In genomic region chr17:7183433-7184090, GRCh38 we compare ENCODE assay signal across 13 cellular contexts. TPM values are rescaled to one million over a fixed set of nuclear protein-coding genes. Genes with fewer than 3 reads are reported as not detected.
DNase-seq lines count a peak whose midpoint lies in the region; ATAC-seq and TF ChIP-seq lines count a peak whose summit lies in the region.
"Had no signal": no experiment of that assay in that cellular context is flagged by ENCODE, and none has a peak within 500 bp of the region (broad histone marks: within the 10 kb centered on the region; RNA-seq: fewer than 3 reads in every experiment).

No MANE protein-coding gene starts in this region.

- H3K9me3 ChIP-seq in GM23248 (ENCODE audit: low read depth) (no peaks in the 10 kb centered on the region), liver (ENCODE audit: control insufficient read depth in 4 of 4, low read length in 3 of 4) (no peaks in the 10 kb centered on the region)
- no peaks in the 10 kb centered on the region for H3K9me3 ChIP-seq in CD4-positive, alpha-beta memory T cell (ENCODE audit: control insufficient read depth in 1 of 2, low read length in 2 of 2)
- H3K9me3 ChIP-seq: thyroid gland had no signal

- H3K27me3 ChIP-seq in GM23248 (replicated peaks; ENCODE audit: insufficient read depth), result no peaks in the 10 kb centered on the region
- no peaks in the 10 kb centered on the region for H3K27me3 ChIP-seq in liver (ENCODE audit: control insufficient read depth in 4 of 4, insufficient read depth in 4 of 4, low read length in 3 of 4)
- H3K27me3 ChIP-seq in CD4-positive, alpha-beta memory T cell (ENCODE audit: insufficient read depth, low read length), result no peaks in the 10 kb centered on the region
- H3K27me3 ChIP-seq: thyroid gland had no signal

- no peak overlapping the region for H2AFZ ChIP-seq in GM23248

- no peaks in the 10 kb centered on the region for H3K9me3 Mint-ChIP-seq in WTC11
- no peaks in the 10 kb centered on the region for H3K9me3 Mint-ChIP-seq in CD4-positive, alpha-beta memory T cell
- H3K9me3 Mint-ChIP-seq: activated CD4-positive, alpha-beta memory T cell treated with anti-CD3 and anti-CD28 coated beads for 36 hours had no signal

- H4K20me1 ChIP-seq in GM23248 (ENCODE audit: insufficient read depth), result no peaks in the 10 kb centered on the region

- H3K4me1 ChIP-seq in GM23248 (ENCODE audit: insufficient read depth) (no peaks in the 10 kb centered on the region), liver (ENCODE audit: control insufficient read depth in 4 of 4, insufficient read depth in 4 of 4, low read length in 3 of 4) (peaks cover 5 to 24% (median 14%) of the 10 kb centered on the region in 4 donors)
- H3K4me1 ChIP-seq in CD4-positive, alpha-beta memory T cell (ENCODE audit: insufficient read depth, low read length), result no peaks in the 10 kb centered on the region
- H3K4me1 ChIP-seq: thyroid gland had no signal

- no peaks in the 10 kb centered on the region for H3K9me2 ChIP-seq in GM23248 (ENCODE audit: insufficient read depth)

- intact Hi-C loops in CD4-positive, alpha-beta memory T cell (cut with micrococcal nuclease), result no loop called here

- DNase-seq in GM23248, result peak; percentile 32
- no peak for DNase-seq in WTC11 (ENCODE audit: low spot score)
- no peak for DNase-seq in activated CD8-positive, alpha-beta memory T cell treated with anti-CD3 and anti-CD28 coated beads, Interleukin-2, amount 50 U/mL, for 48 hours
- DNase-seq in CD4-positive, alpha-beta memory T cell, result no peak
- no peak for DNase-seq in activated CD4-positive, alpha-beta T cell treated with anti-CD3 and anti-CD28 coated beads, Interleukin-2, amount 50 U/mL, for 48 hours
- DNase-seq: activated CD4-positive, alpha-beta memory T cell treated with anti-CD3 and anti-CD28 coated beads for 36 hours; KG1; left cardiac atrium; NCI-H1105; stimulated activated CD4-positive, alpha-beta T cell treated with anti-CD3 and anti-CD28 coated beads, Interleukin-4, amount 100 ng/mL, for 24 hours had no signal

- WGBS in GM23248 (ENCODE audit: low coverage in 1 of 2, low lambda C conversion rate in 2 of 2, missing lambda C conversion rate in 2 of 2), 2 experiments, result 84 to 85% methylated on average over 7 of the region's 7 CpGs
- 74% methylated on average over 7 of the region's 7 CpGs for WGBS in liver

- no peak overlapping the region for H3K4me3 Mint-ChIP-seq in WTC11
- H3K4me3 Mint-ChIP-seq in CD4-positive, alpha-beta memory T cell, result no peak overlapping the region
- H3K4me3 Mint-ChIP-seq: activated CD4-positive, alpha-beta memory T cell treated with anti-CD3 and anti-CD28 coated beads for 36 hours had no signal

- POLR2A ChIA-PET in WTC11 (lab: Charles Lee), result interaction anchor here (0.7 kb wide), 1 partner anchor 19 kb away, joined by 3 read pairs; no protein-coding TSS in a partner anchor
- POLR2A ChIA-PET in CD4-positive, alpha-beta memory T cell (lab: Charles Lee; ENCODE audit: partially characterized antibody), result no interaction called here

- no peaks in the 10 kb centered on the region for H3F3A ChIP-seq in GM23248 (ENCODE audit: insufficient read depth)

- H3K79me2 ChIP-seq in GM23248 (ENCODE audit: insufficient read depth), result no peaks in the 10 kb centered on the region

- no peak for ATAC-seq in WTC11

- TF ChIP-seq RAD21 in liver (IDR thresholded peaks at IDR 0.05), result no peak

- no peaks in the 10 kb centered on the region; the same call in 1 of the 2 replicates for H3K27me3 Mint-ChIP-seq in WTC11 (ENCODE audit: low read depth)
- H3K27me3 Mint-ChIP-seq in CD4-positive, alpha-beta memory T cell, result peaks cover 0 to 2% of the 10 kb centered on the region in 2 donors
- H3K27me3 Mint-ChIP-seq: activated CD4-positive, alpha-beta memory T cell treated with anti-CD3 and anti-CD28 coated beads for 36 hours had no signal

- H3K4me3 ChIP-seq in GM23248 (no peak overlapping the region), liver (ENCODE audit: low read depth in 1 of 3, low read length in 3 of 3) (no peak overlapping the region)
- H3K4me3 ChIP-seq in CD4-positive, alpha-beta memory T cell (ENCODE audit: low read length in 2 of 2), result no peak overlapping the region
- H3K4me3 ChIP-seq: skin epidermis, thyroid gland had no signal

- TF ChIP-seq CTCF in WTC11 (IDR thresholded peaks at IDR 0.05), result no peak
- TF ChIP-seq CTCF in liver (IDR thresholded peaks at IDR 0.05; ENCODE audit: low read depth, low read length, missing input control), result no peak

- CTCF ChIA-PET in WTC11 (lab: Charles Lee), result interaction anchor here (0.7 to 2.1 kb wide), 5 partner anchors 10 to 273 kb away, joined by 3 to 7 read pairs (median 5); no protein-coding TSS in a partner anchor
- CTCF ChIA-PET in CD4-positive, alpha-beta memory T cell (lab: Charles Lee; ENCODE audit: partially characterized antibody), result interaction anchor here (0.6 kb wide), 1 partner anchor 15 kb away, joined by 3 read pairs; no protein-coding TSS in a partner anchor

- in situ Hi-C loops in GM23248 (cut with MboI), result no loop called here

- H3K36me3 ChIP-seq in GM23248 (ENCODE audit: low read depth) (no peaks in the 10 kb centered on the region), liver (ENCODE audit: control insufficient read depth in 4 of 4, insufficient read depth in 3 of 4, low read depth in 1 of 4, low read length in 3 of 4) (no peaks in the 10 kb centered on the region)
- no peaks in the 10 kb centered on the region for H3K36me3 ChIP-seq in CD4-positive, alpha-beta memory T cell (ENCODE audit: insufficient read depth, low read length)
- H3K36me3 ChIP-seq: thyroid gland had no signal

- H3K4me1 Mint-ChIP-seq in WTC11, result peaks cover 6% of the 10 kb centered on the region
- peaks cover 1 to 5% (median 4%) of the 10 kb centered on the region in 4 donors for H3K4me1 Mint-ChIP-seq in CD4-positive, alpha-beta memory T cell

- no peaks in the 10 kb centered on the region for H3K36me3 Mint-ChIP-seq in WTC11
- H3K36me3 Mint-ChIP-seq in CD4-positive, alpha-beta memory T cell, result no peaks in the 10 kb centered on the region
- H3K36me3 Mint-ChIP-seq: activated CD4-positive, alpha-beta memory T cell treated with anti-CD3 and anti-CD28 coated beads for 36 hours had no signal

- no peak overlapping the region for H3K27ac ChIP-seq in GM23248
- H3K27ac ChIP-seq in liver (ENCODE audit: low read depth in 1 of 2, low read length in 2 of 2), result peak overlapping the region; percentile 4 to 61
- no peak overlapping the region for H3K27ac ChIP-seq in CD4-positive, alpha-beta memory T cell (ENCODE audit: low read depth, low read length)
- H3K27ac ChIP-seq: skin epidermis, thyroid gland had no signal

- no peak overlapping the region for H3K4me2 ChIP-seq in GM23248 (ENCODE audit: unreplicated experiment)

- H3K27ac Mint-ChIP-seq in WTC11, result no peak overlapping the region; the same call in 1 of the 2 replicates
- H3K27ac Mint-ChIP-seq in CD4-positive, alpha-beta memory T cell, result peak overlapping the region in 1 of 7 donors; percentile 83
- H3K27ac Mint-ChIP-seq: activated CD4-positive, alpha-beta memory T cell treated with anti-CD3 and anti-CD28 coated beads for 36 hours had no signal

- H3K9ac ChIP-seq in GM23248 (no peak overlapping the region), liver (ENCODE audit: low read depth in 1 of 2, low read length in 2 of 2) (no peak overlapping the region)

TF ChIP-seq in WTC11, 78 proteins besides CTCF, POLR2A, EP300 and RAD21 (continues in another document):
- TF ChIP-seq HMGA2 (CRISPR knock-in tag; IDR thresholded peaks at IDR 0.05) (peak; percentile 70; the same call in 1 of the 2 replicates), ZNF317 (CRISPR knock-in tag; IDR thresholded peaks at IDR 0.05; ENCODE audit: borderline replicate concordance, low read depth) (no peak), MYBL2 (CRISPR knock-in tag; IDR thresholded peaks at IDR 0.05) (no peak), ESRRA (CRISPR knock-in tag; IDR thresholded peaks at IDR 0.05; ENCODE audit: borderline replicate concordance) (no peak)

RNA-seq across cellular contexts. Expression of gene ASGR1, which starts 4.4 kb away (rescaled TPM):
- total RNA-seq in GM23248 (2014; rRNA removed; shearing (Covaris generic)), result 0.97 TPM in 1 of 2 replicates, not detected in the other
- polyA plus RNA-seq in GM23248 (2016; fragmentation: Nextera tagmentation; extraction: Ambion mirVana) (0.63 and 0.75 TPM in 2 replicates), liver (100 to 1,000 TPM; 541 to 728 TPM)
- total RNA-seq in WTC11 (2021) (13.3 to 17.7 TPM (median 15.8 TPM) in 3 replicates), liver (100 to 1,000 TPM; 127 to 401 TPM)
- not detected for total RNA-seq in CD4-positive, alpha-beta memory T cell
- polyA plus RNA-seq in CD4-positive, alpha-beta memory T cell, result not detected

RNA-seq across cellular contexts. Expression of gene DLG4, which starts 36.1 kb away (rescaled TPM):
- total RNA-seq in GM23248 (2014; rRNA removed; shearing (Covaris generic)), result 13.1 and 23.8 TPM in 2 replicates
- polyA plus RNA-seq in GM23248 (2016; fragmentation: Nextera tagmentation; extraction: Ambion mirVana), result 1.3 and 1.9 TPM in 2 replicates
- 47.1 to 59.7 TPM (median 48.0 TPM) in 3 replicates for total RNA-seq in WTC11 (2021)
- 1 to 10 TPM; 2.1 to 5.7 TPM for total RNA-seq in liver
- 1 to 10 TPM in 1 of 2 donors, under 1 TPM in 1; 0.40 to 1.6 TPM for polyA plus RNA-seq in liver
- total RNA-seq in CD4-positive, alpha-beta memory T cell, result 1 to 10 TPM; 7.2 to 7.6 TPM
- polyA plus RNA-seq in CD4-positive, alpha-beta memory T cell, result under 1 TPM; 0.44 to 0.50 TPM

RNA-seq across cellular contexts. Expression of gene ACADVL, which starts 36.2 kb away (rescaled TPM):
- total RNA-seq in GM23248 (2014; rRNA removed; shearing (Covaris generic)), result 453 and 600 TPM in 2 replicates
- 386 and 441 TPM in 2 replicates for polyA plus RNA-seq in GM23248 (2016; fragmentation: Nextera tagmentation; extraction: Ambion mirVana)
- total RNA-seq in WTC11 (2021), result 213 to 236 TPM (median 221 TPM) in 3 replicates
- 1,000 to 10,000 TPM in 1 of 2 donors, 100 to 1,000 TPM in 1; 185 to 1,110 TPM for total RNA-seq in liver
- 1,000 to 10,000 TPM; 1,107 to 1,301 TPM for polyA plus RNA-seq in liver
- total RNA-seq in CD4-positive, alpha-beta memory T cell, result 100 to 1,000 TPM; 340 to 342 TPM
- polyA plus RNA-seq in CD4-positive, alpha-beta memory T cell, result 100 to 1,000 TPM; 110 to 118 TPM

RNA-seq across cellular contexts. Expression of gene DVL2, which starts 50.8 kb away (rescaled TPM):
- 41.2 and 45.8 TPM in 2 replicates for total RNA-seq in GM23248 (2014; rRNA removed; shearing (Covaris generic))
- polyA plus RNA-seq in GM23248 (2016; fragmentation: Nextera tagmentation; extraction: Ambion mirVana), result 18.9 and 19.5 TPM in 2 replicates
- total RNA-seq in WTC11 (2021), result 57.6 to 67.3 TPM (median 59.8 TPM) in 3 replicates
- total RNA-seq in liver, result 10 to 100 TPM; 16.7 to 24.5 TPM
- 1 to 10 TPM; 3.4 to 5.9 TPM for polyA plus RNA-seq in liver
- total RNA-seq in CD4-positive, alpha-beta memory T cell, result 10 to 100 TPM; 75.1 to 76.8 TPM
- 10 to 100 TPM; 22.0 to 23.7 TPM for polyA plus RNA-seq in CD4-positive, alpha-beta memory T cell

RNA-seq across cellular contexts. Expression of gene PHF23, which starts 55.7 kb away (rescaled TPM):
- total RNA-seq in GM23248 (2014; rRNA removed; shearing (Covaris generic)), result 32.0 and 42.6 TPM in 2 replicates
- polyA plus RNA-seq in GM23248 (2016; fragmentation: Nextera tagmentation; extraction: Ambion mirVana) (40.7 and 45.6 TPM in 2 replicates), liver (10 to 100 TPM; 14.0 to 18.3 TPM)
- total RNA-seq in WTC11 (2021) (45.8 to 50.1 TPM (median 49.1 TPM) in 3 replicates), liver (10 to 100 TPM; 14.6 to 15.8 TPM)
- 10 to 100 TPM; 45.8 to 55.8 TPM for total RNA-seq in CD4-positive, alpha-beta memory T cell
- polyA plus RNA-seq in CD4-positive, alpha-beta memory T cell, result 10 to 100 TPM; 11.4 to 29.8 TPM

Comparison
In these comparisons a context has a peak if more than half of its experiments do, and no peak if none do; other contexts are left out.
1. H3K27ac ChIP-seq: peak in liver (2 of 2); none in GM23248 (single experiment) and CD4-positive, alpha-beta memory T cell (single experiment).